In the genomic region with DNA sequence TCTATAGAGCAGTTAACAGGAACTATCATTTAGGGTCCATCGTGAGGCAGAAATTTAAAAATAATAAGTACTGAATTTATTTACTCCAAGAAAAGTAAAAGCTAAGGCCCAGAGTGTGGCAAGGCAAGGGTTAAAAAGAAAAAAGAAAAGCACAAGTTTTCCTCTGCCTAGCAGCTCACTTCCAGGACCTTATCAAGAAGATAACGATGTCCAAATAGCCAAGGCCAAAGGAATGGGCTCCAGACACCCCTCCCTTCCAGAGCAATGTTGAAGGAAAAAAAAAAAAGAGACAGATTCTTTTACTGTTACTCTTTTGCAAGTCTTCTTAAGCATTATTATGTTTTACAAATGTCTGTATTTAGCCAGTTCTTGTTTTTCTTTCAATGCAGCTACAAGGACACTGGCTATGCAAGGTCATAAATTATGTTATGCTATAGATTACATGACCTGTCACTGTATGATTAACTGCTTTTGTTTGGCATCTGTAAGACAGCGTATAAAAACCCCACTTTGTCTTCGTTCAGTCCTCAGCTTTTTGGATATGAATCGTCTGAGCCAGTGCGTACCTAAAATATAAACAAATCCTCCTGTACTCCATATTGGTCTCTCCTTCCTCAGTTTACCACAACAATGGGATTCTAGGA, we compare ENCODE assay signal across 11 cellular contexts.
"Had no signal": no experiment of that assay in that cellular context is flagged by ENCODE, and none has a peak within 500 bp of the region (broad histone marks: within the 10 kb centered on the region; RNA-seq: fewer than 3 reads in every experiment).

No MANE protein-coding gene starts in this region.

- H3K27ac Mint-ChIP-seq: activated naive CD4-positive, alpha-beta T cell treated with anti-CD3 and anti-CD28 coated beads, Interleukin-2, amount 50 U/mL, for 72 hours; T-helper 2 cell treated with Interferon-gamma antibody and Interleukin-4, amounts not matched to agents 5 μg/mL and 100 μg/mL, for 36 hours had no signal

- H3K4me3 Mint-ChIP-seq: T-helper 2 cell treated with Interferon-gamma antibody and Interleukin-4, amounts not matched to agents 5 μg/mL and 100 μg/mL, for 36 hours had no signal

- DNase-seq: activated CD4-positive, alpha-beta T cell treated with anti-CD3 and anti-CD28 coated beads, Interleukin-2, amount 50 U/mL, for 1 hour; activated T-cell treated with anti-CD3 and anti-CD28 coated beads, Interleukin-2, amount 50 U/mL, for 1 hour; esophagus squamous epithelium; heart right ventricle; left ventricle myocardium superior; mesenchymal stem cell; retina; stimulated activated CD4-positive, alpha-beta T cell treated with anti-CD3 and anti-CD28 coated beads, Interleukin-4, amount 100 ng/mL, for 4 hours; thyroid gland had no signal
